Comparison of ENCODE assay signal across 10 cellular contexts in genomic region chr1:209783338-209783737, GRCh38. TPM values are rescaled to one million over a fixed set of nuclear protein-coding genes. Genes with fewer than 3 reads are reported as not detected.
A peak's percentile ranks its signal among the peaks of the same experiment; 100 is the strongest.
DNase-seq lines count a peak whose midpoint lies in the region; ATAC-seq and TF ChIP-seq lines count a peak whose summit lies in the region.
"Had no signal": no experiment of that assay in that cellular context is flagged by ENCODE, and none has a peak within 500 bp of the region (broad histone marks: within the 10 kb centered on the region; RNA-seq: fewer than 3 reads in every experiment).

No MANE protein-coding gene starts in this region.

- H3K27ac ChIP-seq in SK-N-SH (ENCODE audit: low read depth in 2 of 2, low read length in 1 of 2): peak overlapping the region; percentile 55 to 84; a peak in 2 of 4 replicates
- no peak overlapping the region for H3K27ac ChIP-seq in OCI-LY7 (ENCODE audit: low read depth, low read length, poor library complexity, severe bottlenecking)

- peaks cover 24% of the 10 kb centered on the region for H3K79me2 ChIP-seq in SK-N-SH (ENCODE audit: insufficient read depth)
- peaks cover 8% of the 10 kb centered on the region; the same call in 1 of the 2 replicates for H3K79me2 ChIP-seq in OCI-LY7 (ENCODE audit: insufficient read depth, low read depth, low read length)

- no peaks in the 10 kb centered on the region for H3F3A ChIP-seq in SK-N-SH (replicated peaks; ENCODE audit: insufficient read depth)

- POLR2A ChIA-PET in SK-N-SH (lab: Yijun Ruan, JAX): interaction anchor here (0.8 to 2.1 kb wide), 4 partner anchors 11 to 45 kb away, joined by 3 to 6 read pairs (median 6); partner anchors contain the start of gene UTP25
- POLR2A ChIA-PET in OCI-LY7 (lab: Charles Lee): interaction anchor here (0.7 to 2.4 kb wide), 7 partner anchors 8 to 28 kb away, joined by 3 to 21 read pairs (median 3); partner anchors contain the start of gene TRAF3IP3

- ATAC-seq in SK-N-SH treated with all-trans-retinoic acid at 6 μM for 48 hours: no peak

- H3K4me2 ChIP-seq in SK-N-SH (peak overlapping the region; percentile 93), OCI-LY7 (ENCODE audit: low read length) (peak overlapping the region; percentile 95)

- no peak for TF ChIP-seq EP300 in SK-N-SH (IDR thresholded peaks at IDR 0.05; ENCODE audit: borderline replicate concordance in 1 of 2, low read depth in 1 of 2, low read length in 1 of 2)

- peak overlapping the region; percentile 97 for H3K9ac ChIP-seq in SK-N-SH

- intact Hi-C loops in OCI-LY7 (cut with micrococcal nuclease; ENCODE audit: unreplicated experiment): loop anchor here (5.0 kb wide), 1 partner anchor 44 kb away; the partner anchor contains the start of gene UTP25

- no peak for TF ChIP-seq RAD21 in SK-N-SH (IDR thresholded peaks at IDR 0.05; ENCODE audit: low read length)

- H3K36me3 ChIP-seq in SK-N-SH (replicated peaks in 1 of 2; ENCODE audit: control insufficient read depth in 1 of 2, insufficient read depth in 2 of 2, low read length in 1 of 2): peaks cover 16 to 19% of the 10 kb centered on the region in 2 experiments
- H3K36me3 ChIP-seq in OCI-LY7 (ENCODE audit: insufficient read depth, low read length): peaks cover 43% of the 10 kb centered on the region
- H3K36me3 ChIP-seq in HAP-1 (replicated peaks): no peaks in the 10 kb centered on the region; the same call in 1 of the 2 replicates

- no peak for TF ChIP-seq CTCF in SK-N-SH (IDR thresholded peaks at IDR 0.05)
- no peak for TF ChIP-seq CTCF in OCI-LY7 (conservative IDR thresholded peaks at IDR 0.05; ENCODE audit: low read length)
- TF ChIP-seq CTCF in epithelial cell of esophagus (IDR thresholded peaks at IDR 0.05; ENCODE audit: insufficient read depth, low read depth, low read length, missing control alignments): no peak
- no peak for TF ChIP-seq CTCF in retinal pigment epithelial cell (conservative IDR thresholded peaks at IDR 0.05; ENCODE audit: low read depth, low read length)

- DNase-seq in SK-N-SH (peak; percentile 50), OCI-LY7 (ENCODE audit: low spot score) (no peak), epithelial cell of esophagus (ENCODE audit: low read depth) (peak; percentile 50), retinal pigment epithelial cell (ENCODE audit: low read depth) (no peak), DMS53 (lab: John Stamatoyannopoulos, UW) (no peak), HAP-1 (ENCODE audit: low spot score in 2 of 2) (no peak), DMS53 treated with DMSO at 0.1 percent for 48 hours (lab: John Stamatoyannopoulos, UW; ENCODE audit: unreplicated experiment) (no peak)
- DNase-seq: left colon, NCI-H1930 had no signal

- H3K9me3 ChIP-seq in SK-N-SH: no peaks in the 10 kb centered on the region
- H3K9me3 ChIP-seq in OCI-LY7 (ENCODE audit: low read length): peaks cover 5% of the 10 kb centered on the region; the same call in 1 of the 2 replicates
- peaks cover 5% of the 10 kb centered on the region; the same call in 1 of the 2 replicates for H3K9me3 ChIP-seq in HAP-1

- H2AFZ ChIP-seq in SK-N-SH (ENCODE audit: low read depth) (no peak overlapping the region), OCI-LY7 (ENCODE audit: low read length) (no peak overlapping the region)

- H3K27me3 ChIP-seq in SK-N-SH (ENCODE audit: insufficient read depth) (no peaks in the 10 kb centered on the region), HAP-1 (ENCODE audit: low read depth) (no peaks in the 10 kb centered on the region)

- CTCF ChIA-PET in SK-N-SH (lab: Yijun Ruan, JAX) (interaction anchor here (0.7 to 1.6 kb wide), 6 partner anchors 11 to 86 kb away, joined by 3 to 10 read pairs (median 3); partner anchors contain the start of gene UTP25), OCI-LY7 (lab: Charles Lee; ENCODE audit: unreplicated experiment) (interaction anchor here (0.7 kb wide), 1 partner anchor 35 kb away, joined by 3 read pairs; no protein-coding TSS in a partner anchor)

- 16% methylated on average over 4 of the region's 4 CpGs for WGBS in SK-N-SH (ENCODE audit: low lambda C conversion rate)

- H4K20me1 ChIP-seq in SK-N-SH (ENCODE audit: insufficient read depth) (no peaks in the 10 kb centered on the region), OCI-LY7 (ENCODE audit: insufficient read depth, low read length) (no peaks in the 10 kb centered on the region)

- H3K4me1 ChIP-seq in SK-N-SH (ENCODE audit: control insufficient read depth in 1 of 2, insufficient read depth in 2 of 2, low read depth in 1 of 2, low read length in 1 of 2): peaks cover 7 to 18% of the 10 kb centered on the region in 2 experiments; a peak in 3 of 4 replicates
- peaks cover 15% of the 10 kb centered on the region for H3K4me1 ChIP-seq in OCI-LY7 (ENCODE audit: insufficient read depth, low read length, poor library complexity, severe bottlenecking)
- H3K4me1 ChIP-seq in HAP-1: peaks cover 8% of the 10 kb centered on the region

- no TSS peak for BruUV-seq in OCI-LY7 (replicated peaks; lab: Mats Ljungman, UMichigan)

- in situ Hi-C loops in HAP-1 (cut with MboI; ENCODE audit: low sequenced_read_pairs): no loop called here

- H3K9me2 ChIP-seq in SK-N-SH (no peaks in the 10 kb centered on the region), OCI-LY7 (ENCODE audit: insufficient read depth, low read length) (no peaks in the 10 kb centered on the region)

- peak overlapping the region; percentile 75 to 81 for H3K4me3 ChIP-seq in SK-N-SH (ENCODE audit: low read depth in 2 of 2, low read length in 1 of 2)
- peak overlapping the region; percentile 93 for H3K4me3 ChIP-seq in OCI-LY7 (ENCODE audit: low read depth, low read length, poor library complexity, severe bottlenecking)
- H3K4me3 ChIP-seq in epithelial cell of esophagus (ENCODE audit: low read length): no peak overlapping the region
- peak overlapping the region; percentile 89 for H3K4me3 ChIP-seq in retinal pigment epithelial cell (ENCODE audit: low read length)
- no peak overlapping the region for H3K4me3 ChIP-seq in HAP-1

TF ChIP-seq in SK-N-SH, 30 proteins besides CTCF, POLR2A, EP300 and RAD21:
- TF ChIP-seq CHD2 (IDR thresholded peaks at IDR 0.05; ENCODE audit: low read length, partially characterized antibody) (no peak), SMC3 (IDR thresholded peaks at IDR 0.05; ENCODE audit: low read depth, low read length) (no peak), MXI1 (IDR thresholded peaks at IDR 0.05; ENCODE audit: low read depth, low read length) (no peak), RCOR1 (IDR thresholded peaks at IDR 0.05; ENCODE audit: low read length) (no peak)
TF ChIP-seq in SK-N-SH: peak in this region for 0.

TF ChIP-seq in SK-N-SH treated with all-trans-retinoic acid at 6 μM for 48 hours, 23 proteins besides CTCF, POLR2A, EP300 and RAD21 (continues in another document):
- TF ChIP-seq CREB5 (CRISPR knock-in tag; IDR thresholded peaks at IDR 0.05; ENCODE audit: low read depth): no peak
- no peak for TF ChIP-seq ZNF565 (CRISPR knock-in tag; conservative IDR thresholded peaks at IDR 0.05; ENCODE audit: low read depth)
- TF ChIP-seq RARB (CRISPR knock-in tag; IDR thresholded peaks at IDR 0.05): no peak
- no peak for TF ChIP-seq ZNF70 (CRISPR knock-in tag; IDR thresholded peaks at IDR 0.05)
- no peak for TF ChIP-seq PPARA (CRISPR knock-in tag; IDR thresholded peaks at IDR 0.05; ENCODE audit: borderline replicate concordance)
- no peak for TF ChIP-seq TCF4 (CRISPR knock-in tag; IDR thresholded peaks at IDR 0.05; ENCODE audit: borderline replicate concordance)

RNA-seq across cellular contexts. Expression of gene C1orf74, which starts 1.0 kb away (rescaled TPM):
- 1.5 and 2.1 TPM in 2 replicates for polyA plus RNA-seq in SK-N-SH (2012; rRNA removed)
- 1.7 and 1.9 TPM in 2 replicates for polyA plus RNA-seq in SK-N-SH (2012; cell fraction: cytosol; rRNA removed)
- polyA plus RNA-seq in SK-N-SH (2012; cell fraction: nucleus; rRNA removed): 1.4 and 2.2 TPM in 2 replicates
- 3.7 and 4.4 TPM in 2 replicates for total RNA-seq in OCI-LY7 (2014; rRNA removed; shearing (Covaris generic))
- total RNA-seq in OCI-LY7 (2022): 4.2 and 5.0 TPM in 2 replicates

RNA-seq across cellular contexts. Expression of gene IRF6, which starts 22.6 kb away (rescaled TPM):
- 0.94 and 1.6 TPM in 2 replicates for polyA plus RNA-seq in SK-N-SH (2012; rRNA removed)
- polyA plus RNA-seq in SK-N-SH (2012; cell fraction: cytosol; rRNA removed): 0.77 and 1.0 TPM in 2 replicates
- polyA plus RNA-seq in SK-N-SH (2012; cell fraction: nucleus; rRNA removed): 1.6 and 3.0 TPM in 2 replicates
- total RNA-seq in OCI-LY7 (2014; rRNA removed; shearing (Covaris generic)): not detected in 2 replicates
- not detected in 2 replicates for total RNA-seq in OCI-LY7 (2022)

RNA-seq across cellular contexts. Expression of gene TRAF3IP3, which starts 27.5 kb away (rescaled TPM):
- polyA plus RNA-seq in SK-N-SH (2012; rRNA removed): 0.31 and 0.60 TPM in 2 replicates
- polyA plus RNA-seq in SK-N-SH (2012; cell fraction: cytosol; rRNA removed): 0.27 and 0.39 TPM in 2 replicates
- polyA plus RNA-seq in SK-N-SH (2012; cell fraction: nucleus; rRNA removed): 1.0 and 1.1 TPM in 2 replicates
- total RNA-seq in OCI-LY7 (2014; rRNA removed; shearing (Covaris generic)): 22.1 and 24.3 TPM in 2 replicates
- total RNA-seq in OCI-LY7 (2022): 46.6 and 53.6 TPM in 2 replicates

RNA-seq across cellular contexts. Expression of gene UTP25, which starts 44.4 kb away (rescaled TPM):
- polyA plus RNA-seq in SK-N-SH (2012; rRNA removed): 6.3 and 9.3 TPM in 2 replicates
- 6.3 and 7.1 TPM in 2 replicates for polyA plus RNA-seq in SK-N-SH (2012; cell fraction: cytosol; rRNA removed)
- polyA plus RNA-seq in SK-N-SH (2012; cell fraction: nucleus; rRNA removed): 8.9 and 16.0 TPM in 2 replicates
- 10.4 and 12.8 TPM in 2 replicates for total RNA-seq in OCI-LY7 (2014; rRNA removed; shearing (Covaris generic))
- total RNA-seq in OCI-LY7 (2022): 8.4 and 10.5 TPM in 2 replicates

Comparison
In these comparisons a context has a peak if more than half of its experiments do, and no peak if none do; other contexts are left out.
1. DNase-seq: peak in SK-N-SH (single experiment) and epithelial cell of esophagus (single experiment); none in OCI-LY7 (single experiment), retinal pigment epithelial cell (single experiment), DMS53 (single experiment), HAP-1 (0 of 2) and DMS53 treated with DMSO at 0.1 percent for 48 hours (single experiment).
2. H3K4me3 ChIP-seq: peak in SK-N-SH (2 of 2), OCI-LY7 (single experiment) and retinal pigment epithelial cell (single experiment); none in epithelial cell of esophagus (single experiment) and HAP-1 (single experiment).